In the genomic region with DNA sequence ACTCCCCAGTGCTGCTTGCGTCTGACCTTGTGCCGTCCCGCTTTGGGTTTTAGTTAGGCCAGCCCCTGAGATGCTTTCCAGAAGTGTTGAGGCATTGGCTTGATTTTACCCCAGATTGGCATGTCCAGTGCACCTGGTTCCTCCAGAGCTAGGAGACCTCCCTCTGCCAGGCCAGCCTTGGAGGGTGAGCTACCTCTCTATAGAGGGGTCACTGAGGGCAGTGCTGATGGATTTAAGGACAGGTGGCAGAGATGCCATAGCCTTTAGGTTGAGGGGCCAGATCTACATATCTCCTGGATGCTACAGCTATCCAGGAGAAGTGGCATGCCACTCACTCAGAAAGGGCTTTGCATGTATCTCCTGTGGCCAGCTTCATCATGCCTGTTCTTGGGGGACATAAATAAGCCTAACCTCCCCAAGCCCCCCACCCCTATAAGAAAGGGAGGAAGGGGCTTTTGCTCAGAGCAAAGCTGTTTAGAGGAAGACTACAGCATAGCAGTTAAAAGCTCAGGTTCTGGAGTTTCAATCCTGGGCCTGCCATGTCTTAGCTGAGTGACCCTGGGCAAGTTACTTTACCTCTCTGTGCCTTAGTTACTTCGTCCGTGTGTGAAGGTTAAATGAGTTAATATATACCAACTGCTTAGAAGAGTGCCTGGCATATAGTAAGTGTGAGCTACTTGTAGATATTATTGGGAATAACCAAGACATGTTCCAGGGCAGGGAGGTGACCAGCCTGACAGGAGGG, we compare ENCODE assay signal across 2 cellular contexts.
TF ChIP-seq lines count a peak whose summit lies in the region.

No MANE protein-coding gene starts in this region.

TF ChIP-seq in HCT116, 20 proteins besides CTCF, POLR2A, EP300 and RAD21:
- no peak for TF ChIP-seq SP1 (IDR thresholded peaks at IDR 0.05; ENCODE audit: low read depth)
- no peak for TF ChIP-seq YY1 (IDR thresholded peaks at IDR 0.05; ENCODE audit: extremely low read depth, insufficient replicate concordance, low read depth, low read length)
- TF ChIP-seq, protein P1, sequence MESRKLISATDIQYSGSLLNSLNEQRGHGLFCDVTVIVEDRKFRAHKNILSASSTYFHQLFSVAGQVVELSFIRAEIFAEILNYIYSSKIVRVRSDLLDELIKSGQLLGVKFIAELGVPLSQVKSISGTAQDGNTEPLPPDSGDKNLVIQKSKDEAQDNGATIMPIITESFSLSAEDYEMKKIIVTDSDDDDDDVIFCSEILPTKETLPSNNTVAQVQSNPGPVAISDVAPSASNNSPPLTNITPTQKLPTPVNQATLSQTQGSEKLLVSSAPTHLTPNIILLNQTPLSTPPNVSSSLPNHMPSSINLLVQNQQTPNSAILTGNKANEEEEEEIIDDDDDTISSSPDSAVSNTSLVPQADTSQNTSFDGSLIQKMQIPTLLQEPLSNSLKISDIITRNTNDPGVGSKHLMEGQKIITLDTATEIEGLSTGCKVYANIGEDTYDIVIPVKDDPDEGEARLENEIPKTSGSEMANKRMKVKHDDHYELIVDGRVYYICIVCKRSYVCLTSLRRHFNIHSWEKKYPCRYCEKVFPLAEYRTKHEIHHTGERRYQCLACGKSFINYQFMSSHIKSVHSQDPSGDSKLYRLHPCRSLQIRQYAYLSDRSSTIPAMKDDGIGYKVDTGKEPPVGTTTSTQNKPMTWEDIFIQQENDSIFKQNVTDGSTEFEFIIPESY (IDR thresholded peaks at IDR 0.05; ENCODE audit: extremely low read depth, insufficient replicate concordance, low read length) = no peak
- no peak for TF ChIP-seq POLR2AphosphoS5 (IDR thresholded peaks at IDR 0.05; ENCODE audit: low read depth, low read length)
- TF ChIP-seq TCF7L2 (IDR thresholded peaks at IDR 0.05; ENCODE audit: borderline replicate concordance, extremely low read depth, insufficient read depth, insufficient read length) = no peak
- TF ChIP-seq CBX3 (IDR thresholded peaks at IDR 0.05; ENCODE audit: low read depth) = no peak
- TF ChIP-seq SIN3A (IDR thresholded peaks at IDR 0.05; ENCODE audit: low read depth) = no peak
- TF ChIP-seq ELF1 (IDR thresholded peaks at IDR 0.05; ENCODE audit: borderline replicate concordance, low read depth) = no peak
- TF ChIP-seq CEBPB (IDR thresholded peaks at IDR 0.05; ENCODE audit: low read depth) = no peak
- TF ChIP-seq JUND (IDR thresholded peaks at IDR 0.05) = no peak
- no peak for TF ChIP-seq EGR1 (IDR thresholded peaks at IDR 0.05; ENCODE audit: low read depth)
- no peak for TF ChIP-seq EZH2 (IDR thresholded peaks at IDR 0.05)
- no peak for TF ChIP-seq SRF (IDR thresholded peaks at IDR 0.05; ENCODE audit: low read depth)
- TF ChIP-seq, protein P2, sequence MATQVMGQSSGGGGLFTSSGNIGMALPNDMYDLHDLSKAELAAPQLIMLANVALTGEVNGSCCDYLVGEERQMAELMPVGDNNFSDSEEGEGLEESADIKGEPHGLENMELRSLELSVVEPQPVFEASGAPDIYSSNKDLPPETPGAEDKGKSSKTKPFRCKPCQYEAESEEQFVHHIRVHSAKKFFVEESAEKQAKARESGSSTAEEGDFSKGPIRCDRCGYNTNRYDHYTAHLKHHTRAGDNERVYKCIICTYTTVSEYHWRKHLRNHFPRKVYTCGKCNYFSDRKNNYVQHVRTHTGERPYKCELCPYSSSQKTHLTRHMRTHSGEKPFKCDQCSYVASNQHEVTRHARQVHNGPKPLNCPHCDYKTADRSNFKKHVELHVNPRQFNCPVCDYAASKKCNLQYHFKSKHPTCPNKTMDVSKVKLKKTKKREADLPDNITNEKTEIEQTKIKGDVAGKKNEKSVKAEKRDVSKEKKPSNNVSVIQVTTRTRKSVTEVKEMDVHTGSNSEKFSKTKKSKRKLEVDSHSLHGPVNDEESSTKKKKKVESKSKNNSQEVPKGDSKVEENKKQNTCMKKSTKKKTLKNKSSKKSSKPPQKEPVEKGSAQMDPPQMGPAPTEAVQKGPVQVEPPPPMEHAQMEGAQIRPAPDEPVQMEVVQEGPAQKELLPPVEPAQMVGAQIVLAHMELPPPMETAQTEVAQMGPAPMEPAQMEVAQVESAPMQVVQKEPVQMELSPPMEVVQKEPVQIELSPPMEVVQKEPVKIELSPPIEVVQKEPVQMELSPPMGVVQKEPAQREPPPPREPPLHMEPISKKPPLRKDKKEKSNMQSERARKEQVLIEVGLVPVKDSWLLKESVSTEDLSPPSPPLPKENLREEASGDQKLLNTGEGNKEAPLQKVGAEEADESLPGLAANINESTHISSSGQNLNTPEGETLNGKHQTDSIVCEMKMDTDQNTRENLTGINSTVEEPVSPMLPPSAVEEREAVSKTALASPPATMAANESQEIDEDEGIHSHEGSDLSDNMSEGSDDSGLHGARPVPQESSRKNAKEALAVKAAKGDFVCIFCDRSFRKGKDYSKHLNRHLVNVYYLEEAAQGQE (IDR thresholded peaks at IDR 0.05; ENCODE audit: low read depth) = no peak
- TF ChIP-seq, protein P3, sequence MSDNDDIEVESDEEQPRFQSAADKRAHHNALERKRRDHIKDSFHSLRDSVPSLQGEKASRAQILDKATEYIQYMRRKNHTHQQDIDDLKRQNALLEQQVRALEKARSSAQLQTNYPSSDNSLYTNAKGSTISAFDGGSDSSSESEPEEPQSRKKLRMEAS (IDR thresholded peaks at IDR 0.05) = no peak
- TF ChIP-seq FOSL1 (IDR thresholded peaks at IDR 0.05; ENCODE audit: low read depth) = no peak

TF ChIP-seq in GM12878, 131 proteins besides CTCF, POLR2A, EP300 and RAD21:
- TF ChIP-seq IRF4 (IDR thresholded peaks at IDR 0.05; ENCODE audit: low read depth, low read length) = no peak
- TF ChIP-seq IKZF2 (IDR thresholded peaks at IDR 0.05) = no peak
- TF ChIP-seq MTA2 (IDR thresholded peaks at IDR 0.05; ENCODE audit: low read depth) = no peak
